Comparison of ENCODE assay signal across 8 cellular contexts in the genomic region with DNA sequence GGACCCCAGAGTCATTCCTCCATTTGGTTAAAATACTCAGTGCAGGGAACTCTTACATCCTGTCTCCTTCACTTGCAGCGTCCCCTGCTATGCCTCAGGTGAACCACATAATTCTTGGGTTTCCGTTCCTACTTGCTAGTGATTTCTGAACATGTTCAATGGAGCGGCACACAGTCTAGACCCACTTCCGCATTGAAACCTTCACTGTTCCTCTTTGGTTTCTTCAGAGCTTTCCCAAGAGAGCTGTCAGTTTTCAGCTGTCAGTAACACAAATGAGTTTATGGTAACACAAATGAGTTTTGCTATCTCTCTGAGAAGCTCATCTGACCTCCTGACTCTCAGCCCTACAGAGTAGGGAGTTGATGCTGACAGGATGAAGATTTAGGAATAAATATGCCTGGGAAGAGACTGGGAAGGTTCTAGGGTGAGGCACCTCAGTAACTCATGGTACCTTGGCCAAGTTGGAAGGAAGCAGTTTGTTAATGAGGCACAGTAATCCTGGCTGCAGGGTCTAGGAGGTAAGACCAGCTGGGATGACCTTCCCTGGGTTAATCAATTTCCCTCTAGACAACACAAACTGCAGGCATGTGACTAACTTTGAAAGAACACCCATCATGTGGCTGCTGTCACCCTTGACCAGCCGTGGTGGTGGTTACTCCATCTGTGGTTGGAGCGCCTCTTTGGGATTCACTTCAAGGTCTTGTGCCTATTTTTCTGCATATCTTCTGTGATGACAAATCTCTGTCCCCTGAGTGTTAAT. TPM values are rescaled to one million over a fixed set of nuclear protein-coding genes. Genes with fewer than 3 reads are reported as not detected.
DNase-seq lines count a peak whose midpoint lies in the region; ATAC-seq and TF ChIP-seq lines count a peak whose summit lies in the region.

No MANE protein-coding gene starts in this region.

- H3K27me3 Mint-ChIP-seq in activated CD4-positive, alpha-beta T cell treated with anti-CD3 and anti-CD28 coated beads for 36 hours = no peaks in the 10 kb centered on the region
- H3K27me3 Mint-ChIP-seq in osteocyte (ENCODE audit: unreplicated experiment) = no peaks in the 10 kb centered on the region
- H3K27me3 Mint-ChIP-seq in Calu3 (ENCODE audit: unreplicated experiment) = no peaks in the 10 kb centered on the region

- H3K36me3 Mint-ChIP-seq in activated CD4-positive, alpha-beta T cell treated with anti-CD3 and anti-CD28 coated beads for 36 hours (ENCODE audit: low read depth) = peaks cover 25% of the 10 kb centered on the region
- H3K36me3 Mint-ChIP-seq in osteocyte (ENCODE audit: unreplicated experiment) = peaks cover 20% of the 10 kb centered on the region
- H3K36me3 Mint-ChIP-seq in Calu3 (ENCODE audit: insufficient read depth, unreplicated experiment) = peaks cover 37% of the 10 kb centered on the region

- TF ChIP-seq CTCF in osteocyte (IDR thresholded peaks at IDR 0.05) (no peak), Calu3 (IDR thresholded peaks at IDR 0.05; ENCODE audit: unreplicated experiment) (no peak)

- CTCF ChIA-PET in activated CD4-positive, alpha-beta T cell treated with anti-CD3 and anti-CD28 coated beads for 36 hours (lab: Charles Lee) = interaction anchor here (0.6 to 10.0 kb wide), 10 partner anchors 9 to 319 kb away, joined by 3 to 189 read pairs (median 4); a partner anchor contains a TSS
- CTCF ChIA-PET in Calu3 (lab: Charles Lee) = no interaction called here

- intact Hi-C loops in activated CD4-positive, alpha-beta T cell treated with anti-CD3 and anti-CD28 coated beads for 36 hours (cut with DNase I, micrococcal nuclease) = no loop called here
- intact Hi-C loops in Calu3 (cut with micrococcal nuclease; ENCODE audit: unreplicated experiment) = no loop called here

- peak overlapping the region; percentile 13 for H3K4me3 Mint-ChIP-seq in activated CD4-positive, alpha-beta T cell treated with anti-CD3 and anti-CD28 coated beads for 36 hours
- H3K4me3 Mint-ChIP-seq in osteocyte (ENCODE audit: unreplicated experiment) (no peak overlapping the region), Calu3 (ENCODE audit: low read depth, unreplicated experiment) (no peak overlapping the region)

- peaks cover 61% of the 10 kb centered on the region for H3K4me1 Mint-ChIP-seq in activated CD4-positive, alpha-beta T cell treated with anti-CD3 and anti-CD28 coated beads for 36 hours
- H3K4me1 Mint-ChIP-seq in osteocyte (ENCODE audit: unreplicated experiment) (peaks cover 18% of the 10 kb centered on the region), Calu3 (ENCODE audit: low read depth, unreplicated experiment) (peaks cover 11% of the 10 kb centered on the region)

- BruUV-seq in Calu3 (replicated peaks; lab: Mats Ljungman, UMichigan) = no TSS peak

- POLR2A ChIA-PET in activated CD4-positive, alpha-beta T cell treated with anti-CD3 and anti-CD28 coated beads for 36 hours (lab: Charles Lee) = interaction anchor here (0.6 to 0.8 kb wide), 2 partner anchors 16 to 49 kb away, joined by 4 to 5 read pairs; no protein-coding TSS in a partner anchor

- no peaks in the 10 kb centered on the region for H3K9me3 Mint-ChIP-seq in activated CD4-positive, alpha-beta T cell treated with anti-CD3 and anti-CD28 coated beads for 36 hours (ENCODE audit: low read depth)
- H3K9me3 Mint-ChIP-seq in osteocyte (ENCODE audit: unreplicated experiment) = no peaks in the 10 kb centered on the region
- no peaks in the 10 kb centered on the region for H3K9me3 Mint-ChIP-seq in Calu3 (ENCODE audit: low read depth, unreplicated experiment)

- peak overlapping the region; percentile 62 for H3K27ac Mint-ChIP-seq in activated CD4-positive, alpha-beta T cell treated with anti-CD3 and anti-CD28 coated beads for 36 hours
- H3K27ac Mint-ChIP-seq in osteocyte (ENCODE audit: unreplicated experiment) (peak overlapping the region; percentile 23), Calu3 (ENCODE audit: unreplicated experiment) (no peak overlapping the region)

- ATAC-seq in activated CD4-positive, alpha-beta T cell treated with anti-CD3 and anti-CD28 coated beads for 36 hours = peak; percentile 64
- peak; percentile 78 for ATAC-seq in HG03066 (IDR thresholded peaks at IDR 0.05; ENCODE audit: low read depth, unreplicated experiment)

- DNase-seq in activated CD4-positive, alpha-beta T cell treated with anti-CD3 and anti-CD28 coated beads for 36 hours = peak; percentile 50
- no peak for DNase-seq in activated CD4-positive, alpha-beta T cell treated with anti-CD3 and anti-CD28 coated beads for 1 hour
- peak in 3 of 5 donors; percentile 14 to 70 (median 32) for DNase-seq in T-helper 1 cell
- DNase-seq in osteocyte (ENCODE audit: extremely low spot score, unreplicated experiment) = peak; percentile 48
- no peak for DNase-seq in DMS153 treated with DMSO at 0.1 percent for 48 hours (lab: John Stamatoyannopoulos, UW; ENCODE audit: unreplicated experiment)
- DNase-seq in NCI-H1092 (lab: John Stamatoyannopoulos, UW) = no peak
- DNase-seq in Calu3 = no peak

RNA-seq across cellular contexts. Expression of a gene that starts 5.4 kb away (rescaled TPM):
- total RNA-seq in activated CD4-positive, alpha-beta T cell treated with anti-CD3 and anti-CD28 coated beads for 36 hours = 10 to 100 TPM; 16.1 to 26.1 TPM
- total RNA-seq in osteocyte = 23.7 and 23.8 TPM in 2 replicates
- total RNA-seq in Calu3 (2022) = 42.1 and 45.5 TPM in 2 replicates

RNA-seq across cellular contexts. Expression of a gene that starts 9.7 kb away (rescaled TPM):
- under 1 TPM; 0.40 to 0.80 TPM for total RNA-seq in activated CD4-positive, alpha-beta T cell treated with anti-CD3 and anti-CD28 coated beads for 36 hours
- total RNA-seq in osteocyte (not detected in 2 replicates), Calu3 (2022) (0.52 and 0.88 TPM in 2 replicates)

RNA-seq across cellular contexts. Expression of a gene that starts 20.2 kb away (rescaled TPM):
- total RNA-seq in activated CD4-positive, alpha-beta T cell treated with anti-CD3 and anti-CD28 coated beads for 36 hours = 10 to 100 TPM; 24.0 to 31.0 TPM
- total RNA-seq in osteocyte (31.5 and 32.3 TPM in 2 replicates), Calu3 (2022) (238 and 256 TPM in 2 replicates)

RNA-seq across cellular contexts. Expression of a gene that starts 39.7 kb away (rescaled TPM):
- 10 to 100 TPM; 22.4 to 30.0 TPM for total RNA-seq in activated CD4-positive, alpha-beta T cell treated with anti-CD3 and anti-CD28 coated beads for 36 hours
- total RNA-seq in osteocyte (37.4 and 37.7 TPM in 2 replicates), Calu3 (2022) (105 and 113 TPM in 2 replicates)

RNA-seq across cellular contexts. Expression of a gene that starts 47.5 kb away (rescaled TPM):
- 10 to 100 TPM; 44.0 to 65.7 TPM for total RNA-seq in activated CD4-positive, alpha-beta T cell treated with anti-CD3 and anti-CD28 coated beads for 36 hours
- total RNA-seq in osteocyte (137 and 140 TPM in 2 replicates), Calu3 (2022) (192 and 193 TPM in 2 replicates)

Comparison
In these comparisons a context has a peak if more than half of its experiments do, and no peak if none do; other contexts are left out.
1. DNase-seq: peak in activated CD4-positive, alpha-beta T cell treated with anti-CD3 and anti-CD28 coated beads for 36 hours (single experiment), T-helper 1 cell (3 of 5) and osteocyte (single experiment); none in activated CD4-positive, alpha-beta T cell treated with anti-CD3 and anti-CD28 coated beads for 1 hour (single experiment), DMS153 treated with DMSO at 0.1 percent for 48 hours (single experiment), NCI-H1092 (single experiment) and Calu3 (single experiment).